ENCODE assay signal across 8 cellular contexts in genomic region chr10:13206546-13207443, GRCh38. TPM values are rescaled to one million over a fixed set of nuclear protein-coding genes. Genes with fewer than 3 reads are reported as not detected.
DNase-seq lines count a peak whose midpoint lies in the region; ATAC-seq and TF ChIP-seq lines count a peak whose summit lies in the region.

No MANE protein-coding gene starts in this region.

- CTCF ChIA-PET in HEK293 (lab: Yijun Ruan, JAX): interaction anchor here (0.6 to 1.8 kb wide), 6 partner anchors 12 to 488 kb away, joined by 3 to 16 read pairs (median 4); no protein-coding TSS in a partner anchor

- DNase-seq in AG09309 (ENCODE audit: low read depth): peak; percentile 35
- DNase-seq in astrocyte of the hippocampus (ENCODE audit: low read depth, low spot score): peak; percentile 50
- DNase-seq in left lobe of liver (ENCODE audit: low spot score): no peak
- no peak for DNase-seq in NCI-H1436 (lab: John Stamatoyannopoulos, UW)
- DNase-seq in mucosa of gallbladder (ENCODE audit: low spot score): no peak
- DNase-seq in activated CD8-positive, alpha-beta memory T cell treated with anti-CD3 and anti-CD28 coated beads for 24 hours: no peak

- TF ChIP-seq CTCF in AG09309 (IDR thresholded peaks at IDR 0.05; ENCODE audit: control insufficient read depth, insufficient read depth, low read depth, low read length, missing control alignments): peak; percentile 64
- no peak; the same call in 1 of the 2 replicates for TF ChIP-seq CTCF in HEK293 (tag by site-specific recombination; IDR thresholded peaks at IDR 0.05)

- no peak overlapping the region for H3K27ac ChIP-seq in HEK293 (ENCODE audit: extremely low read depth, low read depth, low read length)

- POLR2A ChIA-PET in HEK293 (lab: Yijun Ruan, JAX): no interaction called here

- ATAC-seq in left lobe of liver (peak; percentile 56), HG03432 (IDR thresholded peaks at IDR 0.05; ENCODE audit: unreplicated experiment) (no peak)

- no peaks in the 10 kb centered on the region for H3K4me1 ChIP-seq in HEK293 (ENCODE audit: control insufficient read depth, insufficient read depth, low read length)

- H3K4me3 ChIP-seq in AG09309 (ENCODE audit: control insufficient read depth, low read depth, low read length) (no peak overlapping the region), HEK293 (ENCODE audit: low read depth, low read length) (no peak overlapping the region)

- no peaks in the 10 kb centered on the region for H3K9me3 ChIP-seq in HEK293 (ENCODE audit: control insufficient read depth, insufficient read depth, low read depth, low read length)

- peaks cover 41 to 88% of the 10 kb centered on the region in 2 experiments for H3K36me3 ChIP-seq in HEK293 (ENCODE audit: control insufficient read depth in 2 of 2, insufficient read depth in 1 of 2, low read length in 2 of 2)

TF ChIP-seq in HEK293, 187 proteins besides CTCF, POLR2A, EP300 and RAD21:
- TF ChIP-seq ZNF654 (tag by site-specific recombination; IDR thresholded peaks at IDR 0.05; ENCODE audit: low read depth) (peak; percentile 29), ZNF707 (tag by site-specific recombination; IDR thresholded peaks at IDR 0.05) (no peak), ZNF548 (tag by site-specific recombination; IDR thresholded peaks at IDR 0.05) (no peak)
TF ChIP-seq in HEK293: peak in this region for 1.

RNA-seq across cellular contexts. Expression of gene UCMA, which starts 27.4 kb away (rescaled TPM):
- total RNA-seq in left lobe of liver: not detected
- not detected for total RNA-seq in mucosa of gallbladder

RNA-seq across cellular contexts. Expression of gene MCM10, which starts 45.4 kb away (rescaled TPM):
- total RNA-seq in left lobe of liver (0.33 TPM), mucosa of gallbladder (0.40 TPM)

Comparison
In these comparisons a context has a peak if more than half of its experiments do, and no peak if none do; other contexts are left out.
1. DNase-seq: peak in AG09309 (single experiment) and astrocyte of the hippocampus (single experiment); none in left lobe of liver (single experiment), NCI-H1436 (single experiment), mucosa of gallbladder (single experiment) and activated CD8-positive, alpha-beta memory T cell treated with anti-CD3 and anti-CD28 coated beads for 24 hours (single experiment).